In the genomic region with DNA sequence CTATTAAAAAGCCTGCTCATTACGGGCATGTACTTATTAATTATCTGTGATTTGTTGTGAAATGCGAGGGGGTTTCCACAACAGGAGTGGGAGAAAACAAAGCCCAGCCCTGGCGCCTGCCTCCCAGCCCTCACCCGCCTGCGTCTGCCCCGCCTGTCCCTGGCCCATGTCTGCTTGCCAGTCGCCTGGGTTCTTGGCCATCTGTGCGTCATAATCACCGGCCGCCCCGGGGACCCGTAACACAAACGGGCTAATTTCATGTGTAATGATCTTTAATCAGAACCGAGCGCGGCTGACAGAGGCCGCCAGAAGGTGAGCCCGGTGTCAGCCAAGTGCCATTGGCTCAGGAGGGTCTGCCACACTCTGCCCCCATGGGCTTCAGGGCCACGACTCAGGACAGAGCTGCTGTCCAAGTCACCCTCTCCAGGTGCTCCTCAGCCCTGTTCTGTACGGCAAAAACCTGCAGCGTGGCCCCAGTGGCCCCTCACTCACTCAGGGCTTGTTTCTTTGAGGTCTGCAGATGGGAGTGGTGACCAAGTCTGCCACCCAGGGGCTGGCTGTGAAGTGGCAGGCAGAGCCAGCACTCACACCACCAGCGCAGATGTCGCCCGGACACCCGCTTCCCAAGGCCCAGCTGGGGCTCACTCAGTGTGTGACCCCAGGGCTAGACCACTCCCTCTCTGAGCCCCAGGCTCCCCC, we compare ENCODE assay signal across 9 cellular contexts. TPM values are rescaled to one million over a fixed set of nuclear protein-coding genes. Genes with fewer than 3 reads are reported as not detected.
A peak's percentile ranks its signal among the peaks of the same experiment; 100 is the strongest.
DNase-seq lines count a peak whose midpoint lies in the region; ATAC-seq, FAIRE-seq and TF ChIP-seq lines count a peak whose summit lies in the region.
"Had no signal": no experiment of that assay in that cellular context is flagged by ENCODE, and none has a peak within 500 bp of the region (broad histone marks: within the 10 kb centered on the region; RNA-seq: fewer than 3 reads in every experiment).

No MANE protein-coding gene starts in this region.

- H3K9ac ChIP-seq in astrocyte (ENCODE audit: low read length) (no peak overlapping the region), mesendoderm (ENCODE audit: low read length) (no peak overlapping the region)

- no peak overlapping the region for H2AK5ac ChIP-seq in mesendoderm (ENCODE audit: low read length)

- TF ChIP-seq CTCF in HFFc6 (IDR thresholded peaks at IDR 0.05) (peak; percentile 59), astrocyte (IDR thresholded peaks at IDR 0.05; ENCODE audit: insufficient read depth, low read depth, low read length) (peak; percentile 10)

- H3K9me3 Mint-ChIP-seq in HFFc6 (no peaks in the 10 kb centered on the region), astrocyte (ENCODE audit: unreplicated experiment) (no peaks in the 10 kb centered on the region)

- no peaks in the 10 kb centered on the region for H3K27me3 ChIP-seq in astrocyte (ENCODE audit: insufficient read depth, low read length)
- H3K27me3 ChIP-seq in mesendoderm (ENCODE audit: insufficient read depth, low read length, poor library complexity): no peaks in the 10 kb centered on the region

- peak; percentile 85 for DNase-seq in D341Med (ENCODE audit: low spot score)
- no peak for DNase-seq in HFFc6
- DNase-seq in astrocyte (ENCODE audit: low read depth): no peak
- peak; percentile 40 for DNase-seq in mesendoderm
- DNase-seq in RKO (ENCODE audit: low spot score): no peak
- no peak for DNase-seq in stimulated activated CD8-positive, alpha-beta memory T cell treated with anti-CD3 and anti-CD28 coated beads, Interleukin-4, amount 100 ng/mL, for 48 hours
- no peak for DNase-seq in ACHN
- DNase-seq: foreskin keratinocyte had no signal

- H3K4me3 ChIP-seq in astrocyte (ENCODE audit: insufficient read depth, low read depth, low read length): no peak overlapping the region
- H3K4me3 ChIP-seq in mesendoderm (ENCODE audit: low read length): no peak overlapping the region

- H3K56ac ChIP-seq in mesendoderm (ENCODE audit: low read length): no peak overlapping the region

- H3K18ac ChIP-seq in mesendoderm (ENCODE audit: low read length): no peak overlapping the region

- no peaks in the 10 kb centered on the region for H3K9me3 ChIP-seq in astrocyte (ENCODE audit: insufficient read depth, low read depth, low read length)

- H3K36me3 Mint-ChIP-seq in HFFc6 (ENCODE audit: low read depth) (no peaks in the 10 kb centered on the region), astrocyte (ENCODE audit: low read depth, unreplicated experiment) (no peaks in the 10 kb centered on the region)

- no peak overlapping the region for H4K8ac ChIP-seq in mesendoderm (ENCODE audit: low read depth, low read length)

- no peak overlapping the region for H4K5ac ChIP-seq in mesendoderm (ENCODE audit: low read length)

- H3K4me3 Mint-ChIP-seq in HFFc6 (no peak overlapping the region), astrocyte (ENCODE audit: unreplicated experiment) (no peak overlapping the region)

- no peak overlapping the region for H2BK120ac ChIP-seq in mesendoderm (ENCODE audit: low read depth, low read length)

- no CpG with 5 or more reads among the region's 25 CpGs for WGBS in mesendoderm (ENCODE audit: extremely low coverage, insufficient coverage, low lambda C conversion rate)

- H2BK15ac ChIP-seq in mesendoderm (replicated peaks; ENCODE audit: low read depth): no peak overlapping the region

- no peak overlapping the region for H3K4me2 ChIP-seq in astrocyte (ENCODE audit: low read length)
- H3K4me2 ChIP-seq in mesendoderm (ENCODE audit: low read length): no peak overlapping the region

- H3K27ac ChIP-seq in astrocyte (ENCODE audit: low read depth, low read length) (no peak overlapping the region), mesendoderm (ENCODE audit: low read depth, low read length) (no peak overlapping the region)
- H3K27ac ChIP-seq: foreskin keratinocyte had no signal

- H2AFZ ChIP-seq in astrocyte (ENCODE audit: low read depth, low read length): no peak overlapping the region

- no peaks in the 10 kb centered on the region for H3K79me1 ChIP-seq in mesendoderm (ENCODE audit: low read length)

- no peak overlapping the region for H3K4ac ChIP-seq in mesendoderm (ENCODE audit: low read depth, low read length)

- H3K4me1 Mint-ChIP-seq in HFFc6 (ENCODE audit: low read depth) (no peaks in the 10 kb centered on the region), astrocyte (ENCODE audit: low read depth, unreplicated experiment) (peaks cover 2% of the 10 kb centered on the region)

- peaks cover 45% of the 10 kb centered on the region for H3K27me3 Mint-ChIP-seq in HFFc6 (ENCODE audit: insufficient read depth)
- H3K27me3 Mint-ChIP-seq in astrocyte (ENCODE audit: low read depth, unreplicated experiment): peaks cover 35% of the 10 kb centered on the region

- in situ Hi-C loops in ACHN (cut with HindIII; ENCODE audit: low pct_ligation_motif_present, low pct_unique_long_range_greater_than_20kb, low sequenced_read_pairs): no loop called here

- peaks cover 8% of the 10 kb centered on the region for H3K4me1 ChIP-seq in astrocyte (ENCODE audit: insufficient read depth, low read length)
- H3K4me1 ChIP-seq in mesendoderm (ENCODE audit: control insufficient read depth, low read depth, low read length): no peaks in the 10 kb centered on the region
- H3K4me1 ChIP-seq: foreskin keratinocyte had no signal

- no peaks in the 10 kb centered on the region for H4K20me1 ChIP-seq in astrocyte (ENCODE audit: insufficient read depth, low read length)

- no peak for ATAC-seq in GM21390 (IDR thresholded peaks at IDR 0.05; ENCODE audit: unreplicated experiment)
- ATAC-seq: foreskin keratinocyte had no signal

- H3K27ac Mint-ChIP-seq in HFFc6 (no peak overlapping the region), astrocyte (ENCODE audit: unreplicated experiment) (no peak overlapping the region)

- H3K79me2 ChIP-seq in astrocyte (ENCODE audit: insufficient read depth, low read length) (no peaks in the 10 kb centered on the region), mesendoderm (ENCODE audit: control insufficient read depth, insufficient read depth, low read length) (no peaks in the 10 kb centered on the region)

- H3K23ac ChIP-seq in mesendoderm (ENCODE audit: low read length): no peak overlapping the region

- H3K36me3 ChIP-seq in astrocyte (ENCODE audit: insufficient read depth, low read length) (no peaks in the 10 kb centered on the region), mesendoderm (ENCODE audit: control insufficient read depth, insufficient read depth, low read length) (no peaks in the 10 kb centered on the region)

- no peak for FAIRE-seq in astrocyte (lab: Jason Lieb, UNC)

- no peak overlapping the region for H2BK5ac ChIP-seq in mesendoderm (ENCODE audit: low read length)

RNA-seq across cellular contexts. Expression of a gene that starts 28.8 kb away (rescaled TPM):
- 10 to 100 TPM; 51.7 to 65.7 (median 54.4) TPM for total RNA-seq in HFFc6 (2021; fragmentation: NEBNext Ultra II Directional; extraction: Animal tissue kit (Norgen Biotek cat#: 25700))
- 48.7 and 49.8 TPM in 2 replicates for total RNA-seq in astrocyte
- 24.8 TPM for polyA plus RNA-seq in mesendoderm (2013, experiment 1 of 2)
- polyA plus RNA-seq in mesendoderm (2013, experiment 2 of 2): 23.9 TPM

RNA-seq across cellular contexts. Expression of a gene that starts 37.5 kb away (rescaled TPM):
- 10 to 100 TPM; 20.5 to 25.2 (median 24.0) TPM for total RNA-seq in HFFc6 (2021; fragmentation: NEBNext Ultra II Directional; extraction: Animal tissue kit (Norgen Biotek cat#: 25700))
- total RNA-seq in astrocyte: 18.9 and 19.4 TPM in 2 replicates
- polyA plus RNA-seq in mesendoderm (2013, experiment 1 of 2): 7.8 TPM
- polyA plus RNA-seq in mesendoderm (2013, experiment 2 of 2): 8.6 TPM

RNA-seq across cellular contexts. Expression of a gene that starts 37.6 kb away (rescaled TPM):
- 10 to 100 TPM; 12.3 to 18.7 (median 17.4) TPM for total RNA-seq in HFFc6 (2021; fragmentation: NEBNext Ultra II Directional; extraction: Animal tissue kit (Norgen Biotek cat#: 25700))
- 15.7 and 20.3 TPM in 2 replicates for total RNA-seq in astrocyte
- 9.4 TPM for polyA plus RNA-seq in mesendoderm (2013, experiment 1 of 2)
- 9.6 TPM for polyA plus RNA-seq in mesendoderm (2013, experiment 2 of 2)

RNA-seq across cellular contexts. Expression of a gene that starts 42.6 kb away (rescaled TPM):
- total RNA-seq in HFFc6 (2021; fragmentation: NEBNext Ultra II Directional; extraction: Animal tissue kit (Norgen Biotek cat#: 25700)): 1 to 10 TPM in 2 of 6 experiments, under 1 TPM in 3, not detected in 1; 0.78 to 1.3 (median 0.83) TPM
- 0.39 and 0.55 TPM in 2 replicates for total RNA-seq in astrocyte
- 0.18 TPM for polyA plus RNA-seq in mesendoderm (2013, experiment 1 of 2)
- 0.13 TPM for polyA plus RNA-seq in mesendoderm (2013, experiment 2 of 2)

RNA-seq across cellular contexts. Expression of a gene that starts 47.5 kb away (rescaled TPM):
- 10 to 100 TPM; 30.9 to 37.0 (median 34.1) TPM for total RNA-seq in HFFc6 (2021; fragmentation: NEBNext Ultra II Directional; extraction: Animal tissue kit (Norgen Biotek cat#: 25700))
- total RNA-seq in astrocyte: 19.5 and 26.5 TPM in 2 replicates
- 6.8 TPM for polyA plus RNA-seq in mesendoderm (2013, experiment 1 of 2)
- 7.2 TPM for polyA plus RNA-seq in mesendoderm (2013, experiment 2 of 2)

Comparison
In these comparisons a context has a peak if more than half of its experiments do, and no peak if none do; other contexts are left out.
1. DNase-seq: peak in D341Med (single experiment) and mesendoderm (single experiment); none in HFFc6 (single experiment), astrocyte (single experiment), RKO (single experiment), stimulated activated CD8-positive, alpha-beta memory T cell treated with anti-CD3 and anti-CD28 coated beads, Interleukin-4, amount 100 ng/mL, for 48 hours (single experiment) and ACHN (single experiment).